In genomic region chr1:113811888-113812660, GRCh38 we compare ENCODE assay signal across 1 cellular context.
TF ChIP-seq lines count a peak whose summit lies in the region.

Gene RSBN1 (minus strand): TSS chr1:113812476. CDS start chr1:113812412, 64 bp downstream.

TF ChIP-seq in HepG2, 621 proteins besides CTCF, POLR2A, EP300 and RAD21 (continued from another document and continues in another):
- TF ChIP-seq AFF4 (CRISPR knock-in tag; IDR thresholded peaks at IDR 0.05) (no peak), SALL1 (CRISPR knock-in tag; IDR thresholded peaks at IDR 0.05) (peak; percentile 79), SNRNP70 (IDR thresholded peaks at IDR 0.05; ENCODE audit: low read depth, low read length) (no peak), ZNF446 (CRISPR knock-in tag; IDR thresholded peaks at IDR 0.05) (peak; percentile 88; the same call in 1 of the 2 replicates), ZNF264 (CRISPR knock-in tag; IDR thresholded peaks at IDR 0.05) (peak; percentile 39; the same call in 1 of the 2 replicates), ZNF773 (CRISPR knock-in tag; IDR thresholded peaks at IDR 0.05; ENCODE audit: borderline replicate concordance) (peak; percentile 66; the same call in 1 of the 2 replicates), ZFP41 (CRISPR knock-in tag; IDR thresholded peaks at IDR 0.05; ENCODE audit: borderline replicate concordance) (0 out of 2 replicates have a peak, but pooled peaks have one; percentile 23), ZNF501 (CRISPR knock-in tag; IDR thresholded peaks at IDR 0.05) (peak; percentile 94), ZNF121 (CRISPR knock-in tag; IDR thresholded peaks at IDR 0.05) (no peak; the same call in 1 of the 2 replicates), SETDB1 (CRISPR knock-in tag; IDR thresholded peaks at IDR 0.05; ENCODE audit: borderline replicate concordance) (no peak), REPIN1 (CRISPR knock-in tag; IDR thresholded peaks at IDR 0.05; ENCODE audit: borderline replicate concordance, low read depth) (peak; percentile 82; the same call in 1 of the 2 replicates), HNRNPUL1 (IDR thresholded peaks at IDR 0.05; ENCODE audit: low read depth, low read length) (peak; percentile 60; the same call in 1 of the 2 replicates), ZNF552 (CRISPR knock-in tag; IDR thresholded peaks at IDR 0.05; ENCODE audit: borderline replicate concordance) (peak; percentile 39; the same call in 1 of the 2 replicates), ZNF563 (CRISPR knock-in tag; IDR thresholded peaks at IDR 0.05) (peak; percentile 69), SRSF1 (optimal IDR thresholded peaks at IDR 0.05; ENCODE audit: low read depth, low read length) (peak; percentile 88), ZNF431 (CRISPR knock-in tag; IDR thresholded peaks at IDR 0.05; ENCODE audit: borderline replicate concordance, low read depth) (peak; percentile 59; the same call in 1 of the 2 replicates), KLF16 (CRISPR knock-in tag; IDR thresholded peaks at IDR 0.05) (peak in 1 of 2 experiments; percentile 58; a peak in 2 of 4 replicates), ZNF124 (CRISPR knock-in tag; IDR thresholded peaks at IDR 0.05) (0 out of 2 replicates have a peak, but pooled peaks have one; percentile 41), AKNA (CRISPR knock-in tag; IDR thresholded peaks at IDR 0.05; ENCODE audit: borderline replicate concordance) (peak; percentile 27; the same call in 1 of the 2 replicates), ZNF788 (CRISPR knock-in tag; IDR thresholded peaks at IDR 0.05; ENCODE audit: borderline replicate concordance) (peak; percentile 51; the same call in 1 of the 2 replicates), FOSL2 (CRISPR knock-in tag; IDR thresholded peaks at IDR 0.05) (peak; percentile 66), ZNF709 (CRISPR knock-in tag; IDR thresholded peaks at IDR 0.05) (peak; percentile 92), BHLHE40 (IDR thresholded peaks at IDR 0.05; ENCODE audit: low read length) (peak; percentile 85), KAT8 (CRISPR knock-in tag; IDR thresholded peaks at IDR 0.05) (peak; percentile 92), ZNF547 (CRISPR knock-in tag; IDR thresholded peaks at IDR 0.05) (peak; percentile 81; the same call in 1 of the 2 replicates), MAZ (IDR thresholded peaks at IDR 0.05; ENCODE audit: borderline replicate concordance, low read depth, low read length) (no peak), MAZ (CRISPR knock-in tag; IDR thresholded peaks at IDR 0.05; ENCODE audit: low read depth) (peak; percentile 25; the same call in 1 of the 2 replicates), SIN3A (IDR thresholded peaks at IDR 0.05; ENCODE audit: borderline replicate concordance, low read depth, low read length) (peak; percentile 77; the same call in 1 of the 2 replicates), RFXAP (CRISPR knock-in tag; IDR thresholded peaks at IDR 0.05; ENCODE audit: borderline replicate concordance) (peak; percentile 49; the same call in 1 of the 2 replicates), RBFOX2 (IDR thresholded peaks at IDR 0.05; ENCODE audit: low read depth, low read length) (peak; percentile 96), SMAD1 (CRISPR knock-in tag; IDR thresholded peaks at IDR 0.05; ENCODE audit: borderline replicate concordance, low read depth) (peak; percentile 45; the same call in 1 of the 2 replicates), PREB (CRISPR knock-in tag; IDR thresholded peaks at IDR 0.05) (no peak), MEF2D (CRISPR knock-in tag; IDR thresholded peaks at IDR 0.05) (peak; percentile 65; the same call in 1 of the 2 replicates), SMAD3 (CRISPR knock-in tag; IDR thresholded peaks at IDR 0.05) (no peak), SAP130 (CRISPR knock-in tag; IDR thresholded peaks at IDR 0.05; ENCODE audit: low read depth) (peak; percentile 85), HNF4G (IDR thresholded peaks at IDR 0.05; ENCODE audit: borderline replicate concordance, low read depth, low read length) (no peak), HNF4G (CRISPR knock-in tag; IDR thresholded peaks at IDR 0.05; ENCODE audit: borderline replicate concordance, low read depth) (0 out of 2 replicates have a peak, but pooled peaks have one; percentile 15)
- TF ChIP-seq, protein P1, sequence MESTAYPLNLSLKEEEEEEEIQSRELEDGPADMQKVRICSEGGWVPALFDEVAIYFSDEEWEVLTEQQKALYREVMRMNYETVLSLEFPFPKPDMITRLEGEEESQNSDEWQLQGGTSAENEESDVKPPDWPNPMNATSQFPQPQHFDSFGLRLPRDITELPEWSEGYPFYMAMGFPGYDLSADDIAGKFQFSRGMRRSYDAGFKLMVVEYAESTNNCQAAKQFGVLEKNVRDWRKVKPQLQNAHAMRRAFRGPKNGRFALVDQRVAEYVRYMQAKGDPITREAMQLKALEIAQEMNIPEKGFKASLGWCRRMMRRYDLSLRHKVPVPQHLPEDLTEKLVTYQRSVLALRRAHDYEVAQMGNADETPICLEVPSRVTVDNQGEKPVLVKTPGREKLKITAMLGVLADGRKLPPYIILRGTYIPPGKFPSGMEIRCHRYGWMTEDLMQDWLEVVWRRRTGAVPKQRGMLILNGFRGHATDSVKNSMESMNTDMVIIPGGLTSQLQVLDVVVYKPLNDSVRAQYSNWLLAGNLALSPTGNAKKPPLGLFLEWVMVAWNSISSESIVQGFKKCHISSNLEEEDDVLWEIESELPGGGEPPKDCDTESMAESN (CRISPR knock-in tag; conservative IDR thresholded peaks at IDR 0.05) = peak; percentile 59
- TF ChIP-seq, protein P2, sequence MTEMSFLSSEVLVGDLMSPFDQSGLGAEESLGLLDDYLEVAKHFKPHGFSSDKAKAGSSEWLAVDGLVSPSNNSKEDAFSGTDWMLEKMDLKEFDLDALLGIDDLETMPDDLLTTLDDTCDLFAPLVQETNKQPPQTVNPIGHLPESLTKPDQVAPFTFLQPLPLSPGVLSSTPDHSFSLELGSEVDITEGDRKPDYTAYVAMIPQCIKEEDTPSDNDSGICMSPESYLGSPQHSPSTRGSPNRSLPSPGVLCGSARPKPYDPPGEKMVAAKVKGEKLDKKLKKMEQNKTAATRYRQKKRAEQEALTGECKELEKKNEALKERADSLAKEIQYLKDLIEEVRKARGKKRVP (CRISPR knock-in tag; IDR thresholded peaks at IDR 0.05) = peak in 1 of 2 experiments; percentile 56; a peak in 2 of 4 replicates
- TF ChIP-seq, protein P3, sequence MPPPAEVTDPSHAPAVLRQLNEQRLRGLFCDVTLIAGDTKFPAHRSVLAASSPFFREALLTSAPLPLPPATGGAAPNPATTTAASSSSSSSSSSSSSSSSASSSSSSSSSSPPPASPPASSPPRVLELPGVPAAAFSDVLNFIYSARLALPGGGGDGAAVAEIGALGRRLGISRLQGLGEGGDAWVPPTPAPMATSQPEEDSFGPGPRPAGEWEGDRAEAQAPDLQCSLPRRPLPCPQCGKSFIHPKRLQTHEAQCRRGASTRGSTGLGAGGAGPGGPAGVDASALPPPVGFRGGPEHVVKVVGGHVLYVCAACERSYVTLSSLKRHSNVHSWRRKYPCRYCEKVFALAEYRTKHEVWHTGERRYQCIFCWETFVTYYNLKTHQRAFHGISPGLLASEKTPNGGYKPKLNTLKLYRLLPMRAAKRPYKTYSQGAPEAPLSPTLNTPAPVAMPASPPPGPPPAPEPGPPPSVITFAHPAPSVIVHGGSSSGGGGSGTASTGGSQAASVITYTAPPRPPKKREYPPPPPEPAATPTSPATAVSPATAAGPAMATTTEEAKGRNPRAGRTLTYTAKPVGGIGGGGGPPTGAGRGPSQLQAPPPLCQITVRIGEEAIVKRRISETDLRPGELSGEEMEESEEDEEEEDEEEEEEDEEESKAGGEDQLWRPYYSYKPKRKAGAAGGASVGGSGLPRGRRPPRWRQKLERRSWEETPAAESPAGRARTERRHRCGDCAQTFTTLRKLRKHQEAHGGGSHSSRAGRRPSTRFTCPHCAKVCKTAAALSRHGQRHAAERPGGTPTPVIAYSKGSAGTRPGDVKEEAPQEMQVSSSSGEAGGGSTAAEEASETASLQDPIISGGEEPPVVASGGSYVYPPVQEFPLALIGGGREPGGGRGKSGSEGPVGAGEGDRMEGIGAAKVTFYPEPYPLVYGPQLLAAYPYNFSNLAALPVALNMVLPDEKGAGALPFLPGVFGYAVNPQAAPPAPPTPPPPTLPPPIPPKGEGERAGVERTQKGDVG (CRISPR knock-in tag; IDR thresholded peaks at IDR 0.05; ENCODE audit: borderline replicate concordance) = peak; percentile 76
- TF ChIP-seq, protein P4, sequence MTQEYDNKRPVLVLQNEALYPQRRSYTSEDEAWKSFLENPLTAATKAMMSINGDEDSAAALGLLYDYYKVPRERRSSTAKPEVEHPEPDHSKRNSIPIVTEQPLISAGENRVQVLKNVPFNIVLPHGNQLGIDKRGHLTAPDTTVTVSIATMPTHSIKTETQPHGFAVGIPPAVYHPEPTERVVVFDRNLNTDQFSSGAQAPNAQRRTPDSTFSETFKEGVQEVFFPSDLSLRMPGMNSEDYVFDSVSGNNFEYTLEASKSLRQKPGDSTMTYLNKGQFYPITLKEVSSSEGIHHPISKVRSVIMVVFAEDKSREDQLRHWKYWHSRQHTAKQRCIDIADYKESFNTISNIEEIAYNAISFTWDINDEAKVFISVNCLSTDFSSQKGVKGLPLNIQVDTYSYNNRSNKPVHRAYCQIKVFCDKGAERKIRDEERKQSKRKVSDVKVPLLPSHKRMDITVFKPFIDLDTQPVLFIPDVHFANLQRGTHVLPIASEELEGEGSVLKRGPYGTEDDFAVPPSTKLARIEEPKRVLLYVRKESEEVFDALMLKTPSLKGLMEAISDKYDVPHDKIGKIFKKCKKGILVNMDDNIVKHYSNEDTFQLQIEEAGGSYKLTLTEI (CRISPR knock-in tag; conservative IDR thresholded peaks at IDR 0.05) = no peak
- TF ChIP-seq, protein P5, sequence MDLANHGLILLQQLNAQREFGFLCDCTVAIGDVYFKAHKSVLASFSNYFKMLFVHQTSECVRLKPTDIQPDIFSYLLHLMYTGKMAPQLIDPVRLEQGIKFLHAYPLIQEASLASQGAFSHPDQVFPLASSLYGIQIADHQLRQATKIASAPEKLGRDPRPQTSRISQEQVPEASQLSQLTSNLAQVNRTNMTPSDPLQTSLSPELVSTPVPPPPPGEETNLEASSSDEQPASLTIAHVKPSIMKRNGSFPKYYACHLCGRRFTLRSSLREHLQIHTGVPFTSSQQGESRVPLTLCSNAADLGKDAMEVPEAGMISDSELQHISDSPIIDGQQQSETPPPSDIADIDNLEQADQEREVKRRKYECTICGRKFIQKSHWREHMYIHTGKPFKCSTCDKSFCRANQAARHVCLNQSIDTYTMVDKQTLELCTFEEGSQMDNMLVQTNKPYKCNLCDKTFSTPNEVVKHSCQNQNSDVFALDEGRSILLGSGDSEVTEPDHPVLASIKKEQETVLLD (CRISPR knock-in tag; IDR thresholded peaks at IDR 0.05; ENCODE audit: low read depth) = peak; percentile 45; the same call in 1 of the 2 replicates
